ENCODE assay signal across 30 cellular contexts in the genomic region with DNA sequence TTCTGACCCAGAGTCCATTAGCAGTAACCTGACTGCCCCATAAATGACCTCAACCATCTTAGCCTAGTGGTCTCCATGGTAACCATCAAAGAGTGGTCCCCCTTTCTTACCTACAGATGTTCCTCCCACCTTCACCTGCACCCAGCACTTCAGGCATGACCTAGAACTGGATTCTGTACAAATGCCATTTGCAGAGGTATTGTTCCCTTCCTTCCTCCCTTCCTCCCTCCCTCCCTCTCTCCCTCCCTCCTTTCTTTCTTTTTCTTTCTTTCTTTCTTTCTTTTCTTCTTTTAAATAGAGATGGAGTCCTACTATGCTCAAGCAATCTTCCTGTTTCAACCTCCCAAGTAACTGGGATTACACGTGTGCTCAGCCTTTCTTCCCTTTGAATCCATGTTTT.
"Had no signal": no experiment of that assay in that cellular context is flagged by ENCODE, and none has a peak within 500 bp of the region (broad histone marks: within the 10 kb centered on the region; RNA-seq: fewer than 3 reads in every experiment).

No MANE protein-coding gene starts in this region.

- H3K36me3 Mint-ChIP-seq: activated CD4-positive, alpha-beta memory T cell treated with anti-CD3 and anti-CD28 coated beads for 36 hours; activated CD8-positive, alpha-beta memory T cell treated with anti-CD3 and anti-CD28 coated beads, Interleukin-2, amount 10 ng/mL, durations not matched to agents 7 days and 5 days; activated naive CD8-positive, alpha-beta T cell had no signal

- H3K27me3 ChIP-seq: esophagus muscularis mucosa, foreskin keratinocyte, gastrocnemius medialis, heart left ventricle had no signal

- H3K27ac ChIP-seq: brain microvascular endothelial cell, esophagus muscularis mucosa, gastrocnemius medialis, heart left ventricle had no signal

- H3K36me3 ChIP-seq: brain microvascular endothelial cell, esophagus muscularis mucosa, gastrocnemius medialis, heart left ventricle had no signal

- DNase-seq: activated CD4-positive, alpha-beta memory T cell treated with anti-CD3 and anti-CD28 coated beads for 36 hours; activated CD4-positive, alpha-beta T cell treated with anti-CD3 and anti-CD28 coated beads for 36 hours; activated CD4-positive, alpha-beta T cell treated with anti-CD3 and anti-CD28 coated beads, Interleukin-2, amount 10 ng/mL, durations not matched to agents 24 days and 14 days; activated CD4-positive, CD25-positive, alpha-beta regulatory T cell; activated CD4-positive, CD25-positive, alpha-beta regulatory T cell treated with anti-CD3 and anti-CD28 coated beads, Interleukin-2, amount 50 U/mL, for 72 hours; activated CD8-positive, alpha-beta memory T cell treated with anti-CD3 and anti-CD28 coated beads, Interleukin-2, amount 10 ng/mL, durations not matched to agents 7 days and 5 days; activated CD8-positive, alpha-beta memory T cell treated with anti-CD3 and anti-CD28 coated beads, Interleukin-2, amount 50 U/mL, for 4 hours; activated CD8-positive, alpha-beta T cell treated with anti-CD3 and anti-CD28 coated beads, Interleukin-2, amount 10 ng/mL, durations not matched to agents 7 days and 5 days; activated effector memory CD4-positive, alpha-beta T cell treated with Interleukin-2 at 50 U/mL for 16 hours; activated gamma-delta T cell treated with Interleukin-2 at 50 U/mL for 16 hours; activated naive CD4-positive, alpha-beta T cell treated with anti-CD3 and anti-CD28 coated beads, Interleukin-2, amount 50 U/mL, for 16 hours; activated naive CD4-positive, alpha-beta T cell treated with Interleukin-2 at 50 U/mL for 16 hours; activated T-cell treated with anti-CD3 and anti-CD28 coated beads, Interleukin-2, amount 50 U/mL, for 1 hour; amniotic stem cell; anterior cingulate cortex; brain microvascular endothelial cell; caudate nucleus; cortex of kidney; dermis blood vessel endothelial cell; effector CD4-positive, alpha-beta T cell; effector memory CD8-positive, alpha-beta T cell; erythroblast; foreskin keratinocyte; gastrocnemius medialis; glutamatergic neuron; heart left ventricle; T-helper 2 cell had no signal

- H3K9me3 Mint-ChIP-seq: activated CD4-positive, alpha-beta memory T cell treated with anti-CD3 and anti-CD28 coated beads for 36 hours; activated CD4-positive, alpha-beta T cell treated with anti-CD3 and anti-CD28 coated beads, Interleukin-2, amount 10 ng/mL, durations not matched to agents 24 days and 14 days; activated T-helper 17 cell treated with anti-CD3 and anti-CD28 coated beads, Interleukin-2, amount 50 U/mL, for 72 hours; effector memory CD8-positive, alpha-beta T cell had no signal

- H3K27me3 Mint-ChIP-seq: activated CD4-positive, alpha-beta T cell treated with anti-CD3 and anti-CD28 coated beads for 36 hours had no signal

- H3K27ac Mint-ChIP-seq: activated CD4-positive, alpha-beta memory T cell treated with anti-CD3 and anti-CD28 coated beads for 36 hours; activated CD4-positive, alpha-beta T cell treated with anti-CD3 and anti-CD28 coated beads for 36 hours; activated CD4-positive, alpha-beta T cell treated with anti-CD3 and anti-CD28 coated beads, Interleukin-2, amount 10 ng/mL, durations not matched to agents 24 days and 14 days; activated CD8-positive, alpha-beta memory T cell treated with anti-CD3 and anti-CD28 coated beads, Interleukin-2, amount 10 ng/mL, durations not matched to agents 7 days and 5 days; activated CD8-positive, alpha-beta T cell treated with anti-CD3 and anti-CD28 coated beads, Interleukin-2, amount 10 ng/mL, durations not matched to agents 7 days and 5 days; activated naive CD8-positive, alpha-beta T cell; activated T-helper 17 cell treated with anti-CD3 and anti-CD28 coated beads, Interleukin-2, amount 50 U/mL, for 72 hours; effector memory CD8-positive, alpha-beta T cell had no signal

- H3K9me3 ChIP-seq: esophagus muscularis mucosa, gastrocnemius medialis, heart left ventricle had no signal

- ATAC-seq: activated CD4-positive, alpha-beta T cell treated with anti-CD3 and anti-CD28 coated beads for 36 hours; activated CD8-positive, alpha-beta memory T cell treated with anti-CD3 and anti-CD28 coated beads, Interleukin-2, amount 10 ng/mL, durations not matched to agents 7 days and 5 days; activated CD8-positive, alpha-beta T cell treated with anti-CD3 and anti-CD28 coated beads, Interleukin-2, amount 10 ng/mL, durations not matched to agents 7 days and 5 days; activated T-helper 17 cell treated with anti-CD3 and anti-CD28 coated beads, Interleukin-2, amount 50 U/mL, for 72 hours; effector memory CD8-positive, alpha-beta T cell; foreskin keratinocyte; gastrocnemius medialis; heart left ventricle had no signal

- H3K4me3 ChIP-seq: esophagus muscularis mucosa, gastrocnemius medialis, heart left ventricle had no signal

- H3K4me3 Mint-ChIP-seq: activated CD4-positive, alpha-beta memory T cell treated with anti-CD3 and anti-CD28 coated beads for 36 hours; activated CD4-positive, alpha-beta T cell treated with anti-CD3 and anti-CD28 coated beads for 36 hours; activated CD4-positive, alpha-beta T cell treated with anti-CD3 and anti-CD28 coated beads, Interleukin-2, amount 10 ng/mL, durations not matched to agents 24 days and 14 days; activated CD8-positive, alpha-beta memory T cell treated with anti-CD3 and anti-CD28 coated beads, Interleukin-2, amount 10 ng/mL, durations not matched to agents 7 days and 5 days; activated CD8-positive, alpha-beta T cell treated with anti-CD3 and anti-CD28 coated beads, Interleukin-2, amount 10 ng/mL, durations not matched to agents 7 days and 5 days; activated naive CD8-positive, alpha-beta T cell; activated T-helper 17 cell treated with anti-CD3 and anti-CD28 coated beads, Interleukin-2, amount 50 U/mL, for 72 hours; effector memory CD8-positive, alpha-beta T cell had no signal
